In genomic region chr1:201022178-201022823, GRCh38 we compare ENCODE assay signal across 10 cellular contexts. TPM values are rescaled to one million over a fixed set of nuclear protein-coding genes. Genes with fewer than 3 reads are reported as not detected.
DNase-seq lines count a peak whose midpoint lies in the region; ATAC-seq and TF ChIP-seq lines count a peak whose summit lies in the region.
"Had no signal": no experiment of that assay in that cellular context is flagged by ENCODE, and none has a peak within 500 bp of the region (broad histone marks: within the 10 kb centered on the region; RNA-seq: fewer than 3 reads in every experiment).

No MANE protein-coding gene starts in this region.

- H3K4me1 Mint-ChIP-seq in natural killer cell: peaks cover 57 to 71% of the 10 kb centered on the region in 2 donors

- peaks cover 55% of the 10 kb centered on the region for H3K79me2 ChIP-seq in KMS-11 (ENCODE audit: insufficient read depth, low read depth)

- peak overlapping the region; percentile 55 for H2AFZ ChIP-seq in KMS-11 (ENCODE audit: low read depth)

- H3K36me3 ChIP-seq in BLaER1: no peaks in the 10 kb centered on the region
- no peaks in the 10 kb centered on the region for H3K36me3 ChIP-seq in KMS-11 (ENCODE audit: insufficient read depth)

- H3K4me3 Mint-ChIP-seq in natural killer cell: peak overlapping the region; percentile 98

- H3K4me3 ChIP-seq in BLaER1 (peak overlapping the region; percentile 86), KMS-11 (IDR thresholded peaks at IDR 0.05; ENCODE audit: insufficient read depth, low read depth, low read length) (peak overlapping the region; percentile 99)

- peak overlapping the region; percentile 98 to 99 for H3K27ac Mint-ChIP-seq in natural killer cell

- no peaks in the 10 kb centered on the region for H3K36me3 Mint-ChIP-seq in natural killer cell

- H3K9me3 Mint-ChIP-seq in natural killer cell: no peaks in the 10 kb centered on the region

- H3K27ac ChIP-seq in BLaER1: peak overlapping the region; percentile 89
- H3K27ac ChIP-seq in KMS-11: peak overlapping the region; percentile 85
- H3K27ac ChIP-seq in cingulate gyrus (ENCODE audit: low read depth, low read length): peak overlapping the region; percentile 48

- ATAC-seq in natural killer cell: no peak
- ATAC-seq in HG02571 (IDR thresholded peaks at IDR 0.05; ENCODE audit: unreplicated experiment): no peak

- peaks cover 90% of the 10 kb centered on the region for H3K4me1 ChIP-seq in BLaER1
- H3K4me1 ChIP-seq in KMS-11 (ENCODE audit: low read depth, poor library complexity, severe bottlenecking): peaks cover 84% of the 10 kb centered on the region

- intact Hi-C loops in natural killer cell (cut with micrococcal nuclease): loop anchor here (5.0 kb wide), 1 partner anchor 135 kb away; no protein-coding TSS in a partner anchor

- no peaks in the 10 kb centered on the region for H3K27me3 Mint-ChIP-seq in natural killer cell (ENCODE audit: low read depth in 2 of 2)

- no peaks in the 10 kb centered on the region for H3K9me3 ChIP-seq in BLaER1

- H3K27me3 ChIP-seq in BLaER1: no peaks in the 10 kb centered on the region
- no peaks in the 10 kb centered on the region for H3K27me3 ChIP-seq in KMS-11 (ENCODE audit: insufficient read depth, low read depth)

- no peak for TF ChIP-seq CTCF in KMS-11 (conservative IDR thresholded peaks at IDR 0.05; ENCODE audit: low read depth, low read length)
- TF ChIP-seq CTCF in natural killer cell (IDR thresholded peaks at IDR 0.05): no peak

- H3K4me2 ChIP-seq in BLaER1 (peak overlapping the region; percentile 96), KMS-11 (peak overlapping the region; percentile 88)

- H4K20me1 ChIP-seq in BLaER1 (peaks cover 21% of the 10 kb centered on the region), KMS-11 (ENCODE audit: insufficient read depth) (no peaks in the 10 kb centered on the region)

- H3K9ac ChIP-seq in BLaER1 (peak overlapping the region; percentile 92), KMS-11 (peak overlapping the region; percentile 71)

- DNase-seq in natural killer cell: no peak
- DNase-seq in stimulated activated CD4-positive, alpha-beta T cell treated with anti-CD3 and anti-CD28 coated beads, Interleukin-2, amount 100 ng/mL, for 48 hours: no peak
- DNase-seq in DMS 273 (lab: John Stamatoyannopoulos, UW; ENCODE audit: unreplicated experiment): no peak
- DNase-seq in mesenteric fat pad (ENCODE audit: low spot score): no peak
- DNase-seq: effector CD8-positive, alpha-beta T cell; SW 1271 had no signal

RNA-seq across cellular contexts. Expression of gene KIF21B, which starts 1.2 kb away (rescaled TPM):
- total RNA-seq in natural killer cell: 100 to 1,000 TPM; 102 to 129 (median 126) TPM
- total RNA-seq in mesenteric fat pad: 2.8 TPM

Comparison
In these comparisons a context has a peak if more than half of its experiments do, and no peak if none do; other contexts are left out.
1. RNA of gene KIF21B, which starts 1.2 kb away (total RNA-seq): 102 to 129 TPM in natural killer cell; 2.8 TPM in mesenteric fat pad (single experiment); every median in the first group is over 10 times any median in the second.
2. Peak in every context shown above with its lines, with median percentiles within 50 percentile points of each other: H3K27ac ChIP-seq.